In genomic region chr6:65876668-65877067, GRCh38 we compare ENCODE assay signal across 8 cellular contexts.
"Had no signal": no experiment of that assay in that cellular context is flagged by ENCODE, and none has a peak within 500 bp of the region (broad histone marks: within the 10 kb centered on the region; RNA-seq: fewer than 3 reads in every experiment).

No MANE protein-coding gene starts in this region.

- DNase-seq: IMR-90, KBM-7, KG1 had no signal

- ATAC-seq: HepG2, K562 had no signal

- H3K27ac ChIP-seq: HL-60, KMS-11 had no signal

- FAIRE-seq: HepG2, HTR-8/SVneo, K562 had no signal

- H3K4me3 ChIP-seq: K562 had no signal

- H3K9ac ChIP-seq: KMS-11 had no signal

- H3K4me2 ChIP-seq: KMS-11 had no signal
